In the genomic region with DNA sequence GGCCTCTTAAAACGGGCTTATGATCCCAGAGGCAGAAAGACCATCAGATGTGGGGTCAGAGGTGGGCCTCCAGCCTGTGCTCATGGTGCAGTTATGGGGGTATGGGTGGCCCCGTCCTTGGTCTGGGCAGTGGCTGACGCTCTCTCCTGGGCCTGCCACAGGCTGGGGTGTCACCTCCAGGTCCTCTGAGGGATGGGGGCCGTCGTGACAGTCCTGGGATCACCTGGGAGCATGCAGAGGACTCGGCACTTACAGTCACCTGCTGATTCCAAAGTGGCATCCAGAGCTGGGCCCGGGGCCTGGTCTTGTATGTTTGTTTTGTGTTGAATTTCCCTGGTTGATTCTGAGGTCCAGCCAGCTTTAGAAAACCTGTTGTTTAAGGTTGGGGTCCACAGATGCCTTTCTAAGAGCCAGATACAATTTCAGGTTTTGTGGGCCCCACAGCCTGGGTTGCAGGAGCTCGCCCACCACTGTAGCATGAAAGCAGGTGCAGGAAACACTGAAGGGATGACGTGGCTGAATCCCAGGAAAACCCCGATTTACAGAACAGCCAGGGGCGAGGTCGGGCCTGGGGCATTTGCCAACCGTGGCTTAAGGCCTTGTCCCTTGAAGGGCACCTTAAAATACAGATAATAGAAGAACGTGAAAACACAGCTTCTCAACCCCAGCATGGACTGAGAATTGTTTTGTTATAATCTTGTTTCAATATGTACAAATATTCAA, we compare ENCODE assay signal across 1 cellular context.
TF ChIP-seq lines count a peak whose summit lies in the region.

No MANE protein-coding gene starts in this region.

TF ChIP-seq in H1, 55 proteins besides CTCF, POLR2A, EP300 and RAD21:
- TF ChIP-seq SP1 (IDR thresholded peaks at IDR 0.05; ENCODE audit: low read depth, low read length) (no peak), NRF1 (IDR thresholded peaks at IDR 0.05; ENCODE audit: low read depth, low read length) (no peak), TEAD4 (IDR thresholded peaks at IDR 0.05; ENCODE audit: low read depth, low read length) (no peak), CBX5 (IDR thresholded peaks at IDR 0.05; ENCODE audit: low read depth, low read length) (no peak), CBX8 (IDR thresholded peaks at IDR 0.05; ENCODE audit: borderline replicate concordance, low read depth, low read length) (no peak), SP2 (IDR thresholded peaks at IDR 0.05; ENCODE audit: low read length) (no peak), SIX5 (IDR thresholded peaks at IDR 0.05; ENCODE audit: low read depth, low read length) (no peak), PHF8 (conservative IDR thresholded peaks at IDR 0.05; ENCODE audit: low read depth, low read length) (no peak), CHD7 (IDR thresholded peaks at IDR 0.05; ENCODE audit: insufficient replicate concordance, low read length) (no peak), HDAC6 (IDR thresholded peaks at IDR 0.05; ENCODE audit: low read depth, low read length) (no peak), TAF1 (IDR thresholded peaks at IDR 0.05; ENCODE audit: low read depth, low read length) (no peak), KDM5A (IDR thresholded peaks at IDR 0.05; ENCODE audit: low read length) (no peak), SIRT6 (IDR thresholded peaks at IDR 0.05; ENCODE audit: low read length) (no peak), EZH2 (IDR thresholded peaks at IDR 0.05; ENCODE audit: low read depth, low read length, severe bottlenecking) (no peak), KDM4A (IDR thresholded peaks at IDR 0.05; ENCODE audit: low read depth, low read length, severe bottlenecking) (no peak), NANOG (IDR thresholded peaks at IDR 0.05; ENCODE audit: insufficient read depth, low read depth, low read length, poor library complexity, severe bottlenecking) (no peak)
- TF ChIP-seq, protein P1, sequence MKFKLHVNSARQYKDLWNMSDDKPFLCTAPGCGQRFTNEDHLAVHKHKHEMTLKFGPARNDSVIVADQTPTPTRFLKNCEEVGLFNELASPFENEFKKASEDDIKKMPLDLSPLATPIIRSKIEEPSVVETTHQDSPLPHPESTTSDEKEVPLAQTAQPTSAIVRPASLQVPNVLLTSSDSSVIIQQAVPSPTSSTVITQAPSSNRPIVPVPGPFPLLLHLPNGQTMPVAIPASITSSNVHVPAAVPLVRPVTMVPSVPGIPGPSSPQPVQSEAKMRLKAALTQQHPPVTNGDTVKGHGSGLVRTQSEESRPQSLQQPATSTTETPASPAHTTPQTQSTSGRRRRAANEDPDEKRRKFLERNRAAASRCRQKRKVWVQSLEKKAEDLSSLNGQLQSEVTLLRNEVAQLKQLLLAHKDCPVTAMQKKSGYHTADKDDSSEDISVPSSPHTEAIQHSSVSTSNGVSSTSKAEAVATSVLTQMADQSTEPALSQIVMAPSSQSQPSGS (IDR thresholded peaks at IDR 0.05; ENCODE audit: low read length) = no peak
TF ChIP-seq in H1: peak in this region for 0.
